Comparison of ENCODE assay signal across 9 cellular contexts in the genomic region with DNA sequence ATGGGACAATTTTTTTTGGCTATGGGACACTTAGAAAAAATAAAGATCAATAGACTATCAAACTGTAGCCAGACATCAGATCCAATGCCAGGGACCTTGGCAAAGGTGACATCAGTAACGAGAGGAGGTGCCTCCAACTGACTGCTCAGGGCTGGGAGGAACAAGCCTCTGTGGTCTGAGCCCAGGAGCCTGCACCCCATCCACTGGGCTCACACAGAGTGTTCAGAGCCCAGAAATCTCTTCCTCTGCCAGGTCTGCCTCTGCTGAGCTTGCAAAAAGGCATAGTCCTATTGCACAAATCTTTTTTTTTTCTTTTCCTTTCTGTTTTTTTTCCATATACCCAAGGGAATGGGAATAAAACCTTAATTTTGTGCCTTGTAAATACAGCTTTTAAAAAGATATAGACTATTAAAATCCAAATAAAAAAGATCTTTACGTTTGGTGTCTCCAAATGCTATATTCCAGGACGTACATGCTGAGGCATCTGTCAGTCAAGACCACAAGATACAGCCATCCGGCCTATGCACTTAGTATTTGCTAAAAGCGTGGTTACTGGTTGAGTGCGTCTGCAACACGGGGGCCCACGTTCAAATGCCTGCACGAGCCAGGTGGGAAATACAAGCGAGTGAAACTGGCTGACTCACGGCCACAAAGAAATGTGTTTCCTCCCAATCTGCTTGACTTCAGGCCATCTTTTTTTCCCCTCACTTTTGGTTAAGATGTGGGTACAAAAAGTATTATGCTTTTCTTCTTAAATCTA. TPM values are rescaled to one million over a fixed set of nuclear protein-coding genes. Genes with fewer than 3 reads are reported as not detected.
DNase-seq lines count a peak whose midpoint lies in the region; ATAC-seq and TF ChIP-seq lines count a peak whose summit lies in the region.
"Had no signal": no experiment of that assay in that cellular context is flagged by ENCODE, and none has a peak within 500 bp of the region (broad histone marks: within the 10 kb centered on the region; RNA-seq: fewer than 3 reads in every experiment).

No MANE protein-coding gene starts in this region.

- no peak overlapping the region for H3K27ac ChIP-seq in esophagus muscularis mucosa (replicated peaks in 1 of 4)
- H3K27ac ChIP-seq: C4-2B had no signal

- no peaks in the 10 kb centered on the region for H3K27me3 ChIP-seq in esophagus muscularis mucosa

- ATAC-seq in GM21381 (IDR thresholded peaks at IDR 0.05; ENCODE audit: unreplicated experiment) = peak; percentile 98

- CTCF ChIA-PET in activated CD4-positive, alpha-beta T cell treated with anti-CD3 and anti-CD28 coated beads, Interleukin-2, amount 10 ng/mL, durations not matched to agents 7 days and 5 days (lab: Charles Lee) = interaction anchor here (1.0 to 2.8 kb wide), 5 partner anchors 9 to 25 kb away, joined by 3 to 10 read pairs (median 4); no protein-coding TSS in a partner anchor

- H3K4me3 ChIP-seq in esophagus muscularis mucosa = no peak overlapping the region

- H3K4me1 Mint-ChIP-seq in CD14-positive monocyte = peaks cover 45% of the 10 kb centered on the region
- peaks cover 84% of the 10 kb centered on the region for H3K4me1 Mint-ChIP-seq in activated CD4-positive, alpha-beta T cell treated with anti-CD3 and anti-CD28 coated beads, Interleukin-2, amount 10 ng/mL, durations not matched to agents 7 days and 5 days

- intact Hi-C loops in CD14-positive monocyte (cut with micrococcal nuclease) = no loop called here
- intact Hi-C loops in esophagus muscularis mucosa (cut with DNase I) = no loop called here

- DNase-seq in CD14-positive monocyte (ENCODE audit: low spot score) (no peak), HT1080 (ENCODE audit: low read depth) (peak; percentile 60), glomerular visceral epithelial cell (ENCODE audit: extremely low spot score) (peak; percentile 77), HCEC 1CT (no peak), esophagus muscularis mucosa (ENCODE audit: extremely low spot score) (no peak)
- peak; percentile 88 for DNase-seq in activated CD4-positive, alpha-beta T cell treated with anti-CD3 and anti-CD28 coated beads, Interleukin-2, amount 10 ng/mL, durations not matched to agents 7 days and 5 days
- DNase-seq in stimulated activated naive CD4-positive, alpha-beta T cell treated with Interleukin-2 at 50 U/mL for 16 hours (lab: John Stamatoyannopoulos, UW) = peak; percentile 85

- H3K36me3 Mint-ChIP-seq in CD14-positive monocyte = peaks cover 0 to 5% of the 10 kb centered on the region in 2 donors
- H3K36me3 Mint-ChIP-seq in activated CD4-positive, alpha-beta T cell treated with anti-CD3 and anti-CD28 coated beads, Interleukin-2, amount 10 ng/mL, durations not matched to agents 7 days and 5 days (ENCODE audit: low read depth) = peaks cover 17% of the 10 kb centered on the region

- H3K27ac Mint-ChIP-seq in CD14-positive monocyte = peak overlapping the region; percentile 60 to 87 (median 82)
- peak overlapping the region; percentile 87 for H3K27ac Mint-ChIP-seq in activated CD4-positive, alpha-beta T cell treated with anti-CD3 and anti-CD28 coated beads, Interleukin-2, amount 10 ng/mL, durations not matched to agents 7 days and 5 days

- TF ChIP-seq CTCF in CD14-positive monocyte (IDR thresholded peaks at IDR 0.05) (no peak), esophagus muscularis mucosa (IDR thresholded peaks at IDR 0.05) (no peak)

- POLR2A ChIA-PET in activated CD4-positive, alpha-beta T cell treated with anti-CD3 and anti-CD28 coated beads, Interleukin-2, amount 10 ng/mL, durations not matched to agents 7 days and 5 days (lab: Charles Lee) = no interaction called here

- 69% methylated on average over 11 of the region's 11 CpGs for WGBS in esophagus muscularis mucosa

- TF ChIP-seq POLR2A in esophagus muscularis mucosa (IDR thresholded peaks at IDR 0.05; ENCODE audit: low read depth) = no peak

- no peaks in the 10 kb centered on the region for H3K9me3 ChIP-seq in esophagus muscularis mucosa

- peak overlapping the region; percentile 71 to 82 for H3K4me3 Mint-ChIP-seq in CD14-positive monocyte
- peak overlapping the region; percentile 55 for H3K4me3 Mint-ChIP-seq in activated CD4-positive, alpha-beta T cell treated with anti-CD3 and anti-CD28 coated beads, Interleukin-2, amount 10 ng/mL, durations not matched to agents 7 days and 5 days

- H3K9me3 Mint-ChIP-seq in CD14-positive monocyte = no peaks in the 10 kb centered on the region
- H3K9me3 Mint-ChIP-seq in activated CD4-positive, alpha-beta T cell treated with anti-CD3 and anti-CD28 coated beads, Interleukin-2, amount 10 ng/mL, durations not matched to agents 7 days and 5 days = no peaks in the 10 kb centered on the region

- no peaks in the 10 kb centered on the region for H3K36me3 ChIP-seq in esophagus muscularis mucosa

- H3K27me3 Mint-ChIP-seq in CD14-positive monocyte (ENCODE audit: low read depth in 3 of 3) = peaks cover 0 to 3% (median 2%) of the 10 kb centered on the region in 3 donors
- H3K27me3 Mint-ChIP-seq in activated CD4-positive, alpha-beta T cell treated with anti-CD3 and anti-CD28 coated beads, Interleukin-2, amount 10 ng/mL, durations not matched to agents 7 days and 5 days = no peaks in the 10 kb centered on the region

- TF ChIP-seq EP300 in esophagus muscularis mucosa (IDR thresholded peaks at IDR 0.05) = no peak

- no peaks in the 10 kb centered on the region for H3K4me1 ChIP-seq in esophagus muscularis mucosa

RNA-seq across cellular contexts. Expression of gene ARHGAP25, which starts 7.8 kb away (rescaled TPM):
- polyA plus RNA-seq in CD14-positive monocyte = 10 to 100 TPM; 20.8 to 36.3 TPM
- not detected in 2 replicates for total RNA-seq in HT1080 (2014; rRNA removed; shearing (Covaris generic))
- 0.63 TPM in 1 of 2 replicates, not detected in the other for polyA plus RNA-seq in HT1080 (2015; cell fraction: cytosol; rRNA removed)
- polyA plus RNA-seq in HT1080 (2015; cell fraction: nucleus; rRNA removed) = not detected in 2 replicates
- 10 to 100 TPM; 94.9 to 97.8 TPM for total RNA-seq in activated CD4-positive, alpha-beta T cell treated with anti-CD3 and anti-CD28 coated beads, Interleukin-2, amount 10 ng/mL, durations not matched to agents 7 days and 5 days
- total RNA-seq in esophagus muscularis mucosa = 1 to 10 TPM; 3.7 to 9.3 (median 5.4) TPM

Comparison
In these comparisons a context has a peak if more than half of its experiments do, and no peak if none do; other contexts are left out.
1. DNase-seq: peak in HT1080 (single experiment), activated CD4-positive, alpha-beta T cell treated with anti-CD3 and anti-CD28 coated beads, Interleukin-2, amount 10 ng/mL, durations not matched to agents 7 days and 5 days (single experiment), glomerular visceral epithelial cell (single experiment) and stimulated activated naive CD4-positive, alpha-beta T cell treated with Interleukin-2 at 50 U/mL for 16 hours (single experiment); none in CD14-positive monocyte (single experiment), HCEC 1CT (single experiment) and esophagus muscularis mucosa (single experiment).
2. RNA of gene ARHGAP25, which starts 7.8 kb away (total RNA-seq): 94.9 to 97.8 TPM in activated CD4-positive, alpha-beta T cell treated with anti-CD3 and anti-CD28 coated beads, Interleukin-2, amount 10 ng/mL, durations not matched to agents 7 days and 5 days; 3.7 to 9.3 TPM in esophagus muscularis mucosa and not detected in HT1080; every median in the first group is over 4 times any median in the second.